In the genomic region with DNA sequence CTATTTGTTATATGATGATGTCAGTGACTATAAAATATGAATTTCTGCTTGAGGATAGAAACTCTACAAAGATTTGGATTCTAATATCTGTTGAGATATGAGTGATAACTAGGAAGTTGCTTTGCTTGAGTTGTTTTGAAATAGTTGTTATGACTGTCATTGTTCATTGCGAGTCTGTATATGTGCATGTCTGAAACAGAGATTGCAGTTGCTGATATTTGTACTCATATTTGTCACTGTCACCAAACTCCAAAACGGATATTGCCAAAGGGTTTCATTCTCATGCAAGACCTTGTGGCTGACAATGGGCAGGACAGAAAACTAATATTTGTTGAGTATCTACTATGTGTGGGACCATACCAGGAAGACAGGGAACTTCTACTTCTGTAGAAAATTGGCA, we compare ENCODE assay signal across 20 cellular contexts.
DNase-seq lines count a peak whose midpoint lies in the region; ATAC-seq, FAIRE-seq and TF ChIP-seq lines count a peak whose summit lies in the region.
"Had no signal": no experiment of that assay in that cellular context is flagged by ENCODE, and none has a peak within 500 bp of the region (broad histone marks: within the 10 kb centered on the region; RNA-seq: fewer than 3 reads in every experiment).

No MANE protein-coding gene starts in this region.

- intact Hi-C loops in HepG2 (cut with micrococcal nuclease; ENCODE audit: unreplicated experiment): loop anchor here (10.0 kb wide), 1 partner anchor 74 kb away; no protein-coding TSS in a partner anchor
- intact Hi-C loops in right lobe of liver (cut with DNase I): no loop called here

- no peak overlapping the region for H2AFZ ChIP-seq in HepG2 (ENCODE audit: low read length)

- H3K27ac ChIP-seq in HepG2 (ENCODE audit: extremely low read length, insufficient read depth, low read length) (no peak overlapping the region), right lobe of liver (no peak overlapping the region)
- H3K27ac ChIP-seq: A549, brain microvascular endothelial cell had no signal

- no peak for FAIRE-seq in HepG2 (lab: Jason Lieb, UNC)
- FAIRE-seq: A549, RCC 7860 had no signal

- no TSS peak for BruUV-seq in HepG2 (replicated peaks; lab: Mats Ljungman, UMichigan)

- H3K4me2 ChIP-seq in HepG2 (ENCODE audit: low read depth, low read length): no peak overlapping the region
- H3K4me2 ChIP-seq: A549 had no signal

- TF ChIP-seq CTCF in HepG2 (CRISPR knock-in tag; IDR thresholded peaks at IDR 0.05) (no peak), right lobe of liver (IDR thresholded peaks at IDR 0.05) (no peak)

- in situ Hi-C loops in HepG2 (cut with HindIII; ENCODE audit: extremely low pct_ligation_motif_present, low pct_unique_long_range_greater_than_20kb): no loop called here

- TF ChIP-seq EP300 in HepG2 (IDR thresholded peaks at IDR 0.05; ENCODE audit: low read depth in 2 of 2, low read length in 2 of 2) (no peak), HepG2 (CRISPR knock-in tag; IDR thresholded peaks at IDR 0.05; ENCODE audit: borderline replicate concordance) (no peak)

- peaks cover 0 to 15% of the 10 kb centered on the region in 2 experiments; a peak in 2 of 5 replicates for H3K27me3 ChIP-seq in HepG2 (ENCODE audit: control insufficient read depth in 1 of 2, insufficient read depth in 2 of 2, low read length in 2 of 2)
- no peaks in the 10 kb centered on the region for H3K27me3 ChIP-seq in right lobe of liver
- H3K27me3 ChIP-seq: brain microvascular endothelial cell had no signal

- H4K20me1 ChIP-seq in HepG2 (ENCODE audit: insufficient read depth, low read length): no peaks in the 10 kb centered on the region

- H3K4me1 ChIP-seq in HepG2 (ENCODE audit: insufficient read depth, low read length) (peaks cover 26% of the 10 kb centered on the region), right lobe of liver (peaks cover 0 to 5% (median 0%) of the 10 kb centered on the region in 4 donors)
- H3K4me1 ChIP-seq: A549 had no signal

- CTCF ChIA-PET in HepG2 (lab: Yijun Ruan, JAX; ENCODE audit: low intra/inter-chr PET ratio, low total read pairs): no interaction called here

- H3K79me2 ChIP-seq in HepG2 (ENCODE audit: insufficient read depth, low read length): no peaks in the 10 kb centered on the region

- ATAC-seq in HepG2: no peak; the same call in 2 of the 3 replicates
- no peak for ATAC-seq in right lobe of liver
- peak; percentile 70 for ATAC-seq in HG02759 (IDR thresholded peaks at IDR 0.05; ENCODE audit: unreplicated experiment)
- peak; percentile 40 for ATAC-seq in HG03558 (IDR thresholded peaks at IDR 0.05; ENCODE audit: extremely low read depth, unreplicated experiment)
- ATAC-seq in GM21423 (IDR thresholded peaks at IDR 0.05; ENCODE audit: unreplicated experiment): no peak
- ATAC-seq: A549, esophagus mucosa had no signal

- peaks cover 7% of the 10 kb centered on the region; the same call in 1 of the 2 replicates for H3K9me3 ChIP-seq in HepG2 (ENCODE audit: low read length)
- no peaks in the 10 kb centered on the region for H3K9me3 ChIP-seq in right lobe of liver
- H3K9me3 ChIP-seq: A549 had no signal

- no peak overlapping the region for H3K4me3 ChIP-seq in HepG2 (replicated peaks in 1 of 3; ENCODE audit: insufficient read depth in 1 of 3, low read depth in 2 of 3, low read length in 3 of 3)
- no peak overlapping the region for H3K4me3 ChIP-seq in right lobe of liver
- H3K4me3 ChIP-seq: A549 had no signal

- H3K36me3 ChIP-seq in HepG2 (replicated peaks in 1 of 2; ENCODE audit: control insufficient read depth in 1 of 2, insufficient read depth in 2 of 2, low read length in 2 of 2) (no peaks in the 10 kb centered on the region), right lobe of liver (no peaks in the 10 kb centered on the region)
- H3K36me3 ChIP-seq: brain microvascular endothelial cell had no signal

- TF ChIP-seq POLR2A in HepG2 (IDR thresholded peaks at IDR 0.05; ENCODE audit: insufficient read depth in 1 of 2, low read depth in 2 of 2, low read length in 2 of 2): no peak
- no peak for TF ChIP-seq POLR2A in right lobe of liver (IDR thresholded peaks at IDR 0.05)

- no peak for TF ChIP-seq RAD21 in HepG2 (CRISPR knock-in tag; IDR thresholded peaks at IDR 0.05)

- DNase-seq in HepG2 (ENCODE audit: low spot score): peak; percentile 57
- no peak for DNase-seq in right lobe of liver
- no peak for DNase-seq in NCI-H82 treated with DMSO at 0.1 percent for 48 hours (lab: John Stamatoyannopoulos, UW; ENCODE audit: unreplicated experiment)
- DNase-seq in NCI-H128 (lab: John Stamatoyannopoulos, UW; ENCODE audit: unreplicated experiment): no peak
- DNase-seq in middle frontal gyrus (ENCODE audit: extremely low spot score, low spot score): no peak
- DNase-seq: activated B cell treated with CpG ODN at 0.5 μM for 24 hours; activated naive CD4-positive, alpha-beta T cell treated with anti-CD3 and anti-CD28 coated beads, Interleukin-2, amount 10 ng/mL, durations not matched to agents 7 days and 5 days; brain microvascular endothelial cell; CD4-positive, CD25-positive, alpha-beta regulatory T cell; mammary epithelial cell; NCI-H1417; NCI-H446; nephron progenitor cell; substantia nigra had no signal

- POLR2A ChIA-PET in HepG2 (lab: Yijun Ruan, JAX): no interaction called here

- 0% methylated on average over 2 of the region's 2 CpGs for WGBS in HepG2 (ENCODE audit: low lambda C conversion rate)
- 64% methylated on average over 2 of the region's 2 CpGs for WGBS in right lobe of liver (ENCODE audit: insufficient coverage, low coverage, low lambda C conversion rate, missing lambda C conversion rate)

- no peak overlapping the region for H3K9ac ChIP-seq in HepG2 (ENCODE audit: insufficient read depth, low read depth, low read length)

TF ChIP-seq in HepG2, 621 proteins besides CTCF, POLR2A, EP300 and RAD21 (continues in another document):
- peak; percentile 59; the same call in 1 of the 2 replicates for TF ChIP-seq SOX5 (CRISPR knock-in tag; IDR thresholded peaks at IDR 0.05; ENCODE audit: borderline replicate concordance)
- TF ChIP-seq, protein P1, sequence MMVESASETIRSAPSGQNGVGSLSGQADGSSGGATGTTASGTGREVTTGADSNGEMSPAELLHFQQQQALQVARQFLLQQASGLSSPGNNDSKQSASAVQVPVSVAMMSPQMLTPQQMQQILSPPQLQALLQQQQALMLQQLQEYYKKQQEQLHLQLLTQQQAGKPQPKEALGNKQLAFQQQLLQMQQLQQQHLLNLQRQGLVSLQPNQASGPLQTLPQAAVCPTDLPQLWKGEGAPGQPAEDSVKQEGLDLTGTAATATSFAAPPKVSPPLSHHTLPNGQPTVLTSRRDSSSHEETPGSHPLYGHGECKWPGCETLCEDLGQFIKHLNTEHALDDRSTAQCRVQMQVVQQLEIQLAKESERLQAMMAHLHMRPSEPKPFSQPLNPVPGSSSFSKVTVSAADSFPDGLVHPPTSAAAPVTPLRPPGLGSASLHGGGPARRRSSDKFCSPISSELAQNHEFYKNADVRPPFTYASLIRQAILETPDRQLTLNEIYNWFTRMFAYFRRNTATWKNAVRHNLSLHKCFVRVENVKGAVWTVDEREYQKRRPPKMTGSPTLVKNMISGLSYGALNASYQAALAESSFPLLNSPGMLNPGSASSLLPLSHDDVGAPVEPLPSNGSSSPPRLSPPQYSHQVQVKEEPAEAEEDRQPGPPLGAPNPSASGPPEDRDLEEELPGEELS (CRISPR knock-in tag; IDR thresholded peaks at IDR 0.05): peak; percentile 44; the same call in 1 of the 2 replicates
- TF ChIP-seq, protein P2, sequence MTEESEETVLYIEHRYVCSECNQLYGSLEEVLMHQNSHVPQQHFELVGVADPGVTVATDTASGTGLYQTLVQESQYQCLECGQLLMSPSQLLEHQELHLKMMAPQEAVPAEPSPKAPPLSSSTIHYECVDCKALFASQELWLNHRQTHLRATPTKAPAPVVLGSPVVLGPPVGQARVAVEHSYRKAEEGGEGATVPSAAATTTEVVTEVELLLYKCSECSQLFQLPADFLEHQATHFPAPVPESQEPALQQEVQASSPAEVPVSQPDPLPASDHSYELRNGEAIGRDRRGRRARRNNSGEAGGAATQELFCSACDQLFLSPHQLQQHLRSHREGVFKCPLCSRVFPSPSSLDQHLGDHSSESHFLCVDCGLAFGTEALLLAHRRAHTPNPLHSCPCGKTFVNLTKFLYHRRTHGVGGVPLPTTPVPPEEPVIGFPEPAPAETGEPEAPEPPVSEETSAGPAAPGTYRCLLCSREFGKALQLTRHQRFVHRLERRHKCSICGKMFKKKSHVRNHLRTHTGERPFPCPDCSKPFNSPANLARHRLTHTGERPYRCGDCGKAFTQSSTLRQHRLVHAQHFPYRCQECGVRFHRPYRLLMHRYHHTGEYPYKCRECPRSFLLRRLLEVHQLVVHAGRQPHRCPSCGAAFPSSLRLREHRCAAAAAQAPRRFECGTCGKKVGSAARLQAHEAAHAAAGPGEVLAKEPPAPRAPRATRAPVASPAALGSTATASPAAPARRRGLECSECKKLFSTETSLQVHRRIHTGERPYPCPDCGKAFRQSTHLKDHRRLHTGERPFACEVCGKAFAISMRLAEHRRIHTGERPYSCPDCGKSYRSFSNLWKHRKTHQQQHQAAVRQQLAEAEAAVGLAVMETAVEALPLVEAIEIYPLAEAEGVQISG (CRISPR knock-in tag; IDR thresholded peaks at IDR 0.05): no peak
- TF ChIP-seq PHF8 (CRISPR knock-in tag; IDR thresholded peaks at IDR 0.05): no peak
- TF ChIP-seq ZNF83 (CRISPR knock-in tag; IDR thresholded peaks at IDR 0.05; ENCODE audit: borderline replicate concordance): no peak
- no peak for TF ChIP-seq ONECUT2 (CRISPR knock-in tag; IDR thresholded peaks at IDR 0.05)
- TF ChIP-seq NFATC3 (CRISPR knock-in tag; IDR thresholded peaks at IDR 0.05): no peak
- no peak for TF ChIP-seq NBN (conservative IDR thresholded peaks at IDR 0.05)
- TF ChIP-seq SP1 (IDR thresholded peaks at IDR 0.05): no peak
- TF ChIP-seq SP1 (CRISPR knock-in tag; IDR thresholded peaks at IDR 0.05): no peak
- no peak for TF ChIP-seq ZFP82 (CRISPR knock-in tag; IDR thresholded peaks at IDR 0.05; ENCODE audit: borderline replicate concordance)
- TF ChIP-seq RBFOX2 (IDR thresholded peaks at IDR 0.05; ENCODE audit: low read depth, low read length): no peak

Comparison
In these comparisons a context has a peak if more than half of its experiments do, and no peak if none do; other contexts are left out.
1. ATAC-seq: peak in HG02759 (single experiment) and HG03558 (single experiment); none in HepG2 (single experiment), right lobe of liver (0 of 4) and GM21423 (single experiment).